In genomic region chr10:18665815-18666558, GRCh38 we compare ENCODE assay signal across 17 cellular contexts. TPM values are rescaled to one million over a fixed set of nuclear protein-coding genes. Genes with fewer than 3 reads are reported as not detected.
A peak's percentile ranks its signal among the peaks of the same experiment; 100 is the strongest.
DNase-seq lines count a peak whose midpoint lies in the region; ATAC-seq and TF ChIP-seq lines count a peak whose summit lies in the region.
"Had no signal": no experiment of that assay in that cellular context is flagged by ENCODE, and none has a peak within 500 bp of the region (broad histone marks: within the 10 kb centered on the region; RNA-seq: fewer than 3 reads in every experiment).

No MANE protein-coding gene starts in this region.

- no TSS peak for BruUV-seq in Calu3 (replicated peaks; lab: Mats Ljungman, UMichigan)

- H3K9me3 Mint-ChIP-seq in Calu3 (ENCODE audit: low read depth, unreplicated experiment) (no peaks in the 10 kb centered on the region), endodermal cell (no peaks in the 10 kb centered on the region), neural crest cell (no peaks in the 10 kb centered on the region)

- H3K27ac Mint-ChIP-seq in Calu3 (ENCODE audit: unreplicated experiment) (peak overlapping the region; percentile 11), endodermal cell (peak overlapping the region; percentile 34), neural crest cell (ENCODE audit: unreplicated experiment) (no peak overlapping the region)

- no peaks in the 10 kb centered on the region for H3K27me3 ChIP-seq in HUES64 (ENCODE audit: insufficient read depth, low read length)
- no peaks in the 10 kb centered on the region for H3K27me3 ChIP-seq in endodermal cell (ENCODE audit: control insufficient read depth, insufficient read depth, low read length, poor library complexity, severe bottlenecking)

- intact Hi-C loops in Calu3 (cut with micrococcal nuclease; ENCODE audit: unreplicated experiment), result loop anchor here (10.0 kb wide), 1 partner anchor 49 kb away; no protein-coding TSS in a partner anchor

- TF ChIP-seq CTCF in Calu3 (IDR thresholded peaks at IDR 0.05; ENCODE audit: unreplicated experiment), result no peak
- TF ChIP-seq CTCF in endodermal cell (conservative IDR thresholded peaks at IDR 0.05), result no peak
- TF ChIP-seq CTCF in neural crest cell (conservative IDR thresholded peaks at IDR 0.05), result no peak

- no peaks in the 10 kb centered on the region for H3K9me3 ChIP-seq in HUES64 (ENCODE audit: insufficient read depth, low read depth, low read length)
- H3K9me3 ChIP-seq in endodermal cell (ENCODE audit: control insufficient read depth, low read length), result peaks cover 7% of the 10 kb centered on the region
- H3K9me3 ChIP-seq: thoracic aorta had no signal

- H3K9ac ChIP-seq in HUES64 (ENCODE audit: low read depth, low read length) (no peak overlapping the region), endodermal cell (ENCODE audit: extremely low read depth, low read length, poor library complexity, severe bottlenecking) (no peak overlapping the region)
- H3K9ac ChIP-seq: KMS-11 had no signal

- ATAC-seq in HG03045 (IDR thresholded peaks at IDR 0.05; ENCODE audit: unreplicated experiment) (no peak), GM21360 (IDR thresholded peaks at IDR 0.05; ENCODE audit: unreplicated experiment) (no peak)

- H3K27me3 Mint-ChIP-seq in Calu3 (ENCODE audit: unreplicated experiment) (no peaks in the 10 kb centered on the region), endodermal cell (ENCODE audit: insufficient read depth) (no peaks in the 10 kb centered on the region), neural crest cell (ENCODE audit: low read depth) (no peaks in the 10 kb centered on the region)

- peaks cover 42% of the 10 kb centered on the region for H3K4me1 ChIP-seq in HUES64 (ENCODE audit: insufficient read depth, low read length)
- peaks cover 4% of the 10 kb centered on the region for H3K4me1 ChIP-seq in endodermal cell (ENCODE audit: control insufficient read depth, insufficient read depth, low read length)

- H3K27ac ChIP-seq in HUES64 (ENCODE audit: low read depth, low read length) (peak overlapping the region; percentile 84), endodermal cell (ENCODE audit: low read depth, low read length) (no peak overlapping the region)
- H3K27ac ChIP-seq: C4-2B, KMS-11, thoracic aorta had no signal

- H3K36me3 Mint-ChIP-seq in Calu3 (ENCODE audit: insufficient read depth, unreplicated experiment) (peaks cover 45% of the 10 kb centered on the region), endodermal cell (ENCODE audit: low read depth) (peaks cover 46% of the 10 kb centered on the region), neural crest cell (ENCODE audit: low read depth) (peaks cover 13% of the 10 kb centered on the region)

- CTCF ChIA-PET in Calu3 (lab: Charles Lee), result interaction anchor here (1.1 kb wide), 1 partner anchor 18 kb away, joined by 3 read pairs; no protein-coding TSS in a partner anchor

- H3K36me3 ChIP-seq in HUES64 (ENCODE audit: insufficient read depth, low read length), result peaks cover 41% of the 10 kb centered on the region
- peaks cover 59% of the 10 kb centered on the region for H3K36me3 ChIP-seq in endodermal cell (ENCODE audit: control insufficient read depth, insufficient read depth, low read length)

- H3K4me1 Mint-ChIP-seq in Calu3 (ENCODE audit: low read depth, unreplicated experiment) (peaks cover 38% of the 10 kb centered on the region), endodermal cell (peaks cover 43% of the 10 kb centered on the region), neural crest cell (peaks cover 30% of the 10 kb centered on the region)

- 62% methylated on average over 3 of the region's 3 CpGs for WGBS in HUES64
- 72 to 74% methylated on average over 3 of the region's 3 CpGs for WGBS in endodermal cell (ENCODE audit: insufficient coverage in 1 of 2, insufficient read length in 1 of 2), 2 experiments

- DNase-seq in Calu3 (no peak), endodermal cell (no peak), neural crest cell (ENCODE audit: low read depth, low spot score) (no peak), NCI-H187 treated with DMSO at 0.1 percent for 48 hours (lab: John Stamatoyannopoulos, UW) (no peak)
- DNase-seq in activated CD4-positive, alpha-beta T cell treated with anti-CD3 and anti-CD28 coated beads for 48 hours, result no peak
- DNase-seq: activated CD4-positive, CD25-positive, alpha-beta regulatory T cell; activated naive CD4-positive, alpha-beta T cell treated with Interleukin-2 at 50 U/mL for 16 hours; effector CD8-positive, alpha-beta T cell; foreskin melanocyte; NCI-H1417 treated with DMSO at 0.1 percent for 48 hours; NCI-H446 had no signal

- H3K4me3 Mint-ChIP-seq in Calu3 (ENCODE audit: low read depth, unreplicated experiment), result peak overlapping the region; percentile 14
- no peak overlapping the region for H3K4me3 Mint-ChIP-seq in endodermal cell
- H3K4me3 Mint-ChIP-seq in neural crest cell, result peak overlapping the region; percentile 7

- H3K4me3 ChIP-seq in HUES64 (ENCODE audit: low read length), result peak overlapping the region; percentile 4
- peak overlapping the region; percentile 32 for H3K4me3 ChIP-seq in endodermal cell (ENCODE audit: low read length)
- H3K4me3 ChIP-seq: thoracic aorta had no signal

RNA-seq across cellular contexts. Expression of gene ARL5B, which starts 6.8 kb away (rescaled TPM):
- 15.3 and 17.7 TPM in 2 replicates for total RNA-seq in Calu3 (2022)
- polyA plus RNA-seq in HUES64 (2013, experiment 1 of 2), result 29.9 TPM
- polyA plus RNA-seq in HUES64 (2013, experiment 2 of 2), result 35.1 TPM
- 10 to 100 TPM; 44.8 to 55.4 TPM for total RNA-seq in endodermal cell
- polyA plus RNA-seq in endodermal cell (2013, experiment 1 of 2), result 47.9 TPM
- 52.2 TPM for polyA plus RNA-seq in endodermal cell (2013, experiment 2 of 2)
- total RNA-seq in neural crest cell, result 38.4 and 41.0 TPM in 2 replicates

RNA-seq across cellular contexts. Expression of gene NSUN6, which starts 14.6 kb away (rescaled TPM):
- total RNA-seq in Calu3 (2022), result 10.5 and 14.5 TPM in 2 replicates
- 9.5 TPM for polyA plus RNA-seq in HUES64 (2013, experiment 1 of 2)
- 11.2 TPM for polyA plus RNA-seq in HUES64 (2013, experiment 2 of 2)
- total RNA-seq in endodermal cell, result 10 to 100 TPM; 10.6 to 15.4 TPM
- 18.4 TPM for polyA plus RNA-seq in endodermal cell (2013, experiment 1 of 2)
- polyA plus RNA-seq in endodermal cell (2013, experiment 2 of 2), result 15.6 TPM
- total RNA-seq in neural crest cell, result 17.8 and 18.4 TPM in 2 replicates
